In the genomic region with DNA sequence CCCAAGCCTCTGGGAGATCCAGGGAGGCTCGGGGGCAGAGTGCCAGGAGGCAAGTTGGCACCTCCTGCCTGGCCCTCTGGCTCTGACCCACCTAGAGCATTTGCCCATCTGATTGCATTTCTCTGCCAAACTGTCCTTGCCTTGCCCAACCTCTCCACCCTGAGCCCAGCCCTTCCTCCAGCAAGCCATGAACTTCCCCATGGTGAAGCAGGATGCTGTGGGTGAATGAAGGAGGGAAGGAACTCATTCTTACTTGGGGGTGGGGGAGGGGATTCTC, we compare ENCODE assay signal across 24 cellular contexts. TPM values are rescaled to one million over a fixed set of nuclear protein-coding genes. Genes with fewer than 3 reads are reported as not detected.
DNase-seq lines count a peak whose midpoint lies in the region; ATAC-seq and TF ChIP-seq lines count a peak whose summit lies in the region.
"Had no signal": no experiment of that assay in that cellular context is flagged by ENCODE, and none has a peak within 500 bp of the region (broad histone marks: within the 10 kb centered on the region; RNA-seq: fewer than 3 reads in every experiment).

No MANE protein-coding gene starts in this region.

- WGBS in stomach, 5 donors = 6 to 30% (median 14%) methylated on average over 1 of the region's 1 CpG; no CpG with 5 or more reads in 1 of the 5 donors

- no peak overlapping the region for H3K4me3 ChIP-seq in NB4 (ENCODE audit: low read depth, low read length)
- H3K4me3 ChIP-seq in stomach = no peak overlapping the region
- H3K4me3 ChIP-seq: GM23338, Peyer's patch, SJSA1 had no signal

- H3K9me3 Mint-ChIP-seq in WTC11 = no peaks in the 10 kb centered on the region
- H3K9me3 Mint-ChIP-seq: CD4-positive, alpha-beta memory T cell; GM23338 had no signal

- ATAC-seq in Right ventricle myocardium superior (ENCODE audit: poor library complexity) = no peak
- no peak for ATAC-seq in WTC11
- ATAC-seq in HG02870 (IDR thresholded peaks at IDR 0.05; ENCODE audit: unreplicated experiment) = no peak
- ATAC-seq: GM23338 had no signal

- no peaks in the 10 kb centered on the region for H3K36me3 ChIP-seq in stomach
- H3K36me3 ChIP-seq: Peyer's patch, SJSA1 had no signal

- peaks cover 19% of the 10 kb centered on the region for H3K4me1 Mint-ChIP-seq in WTC11
- H3K4me1 Mint-ChIP-seq: CD4-positive, alpha-beta memory T cell had no signal

- POLR2A ChIA-PET in WTC11 (lab: Charles Lee) = no interaction called here

- DNase-seq in cardiac septum (ENCODE audit: low spot score) (peak; percentile 49), Right ventricle myocardium superior (no peak), NB4 (ENCODE audit: low read depth) (peak; percentile 45), UCSD-AML1 (lab: John Stamatoyannopoulos, UW; ENCODE audit: unreplicated experiment) (peak; percentile 12), posterior vena cava (ENCODE audit: low spot score) (peak; percentile 62), stomach (no peak), WTC11 (ENCODE audit: low spot score) (no peak)
- DNase-seq: Caco-2; CD4-positive, alpha-beta memory T cell; DMS153; HCEC 1CT; IMR-90; NCI-H1417 treated with DMSO at 0.1 percent for 48 hours; NCI-H1930; NCI-H345; NCI-H524; NCI-H774 had no signal

- TF ChIP-seq CTCF in NB4 (IDR thresholded peaks at IDR 0.05; ENCODE audit: low read depth, low read length) (no peak), stomach (IDR thresholded peaks at IDR 0.05) (no peak), WTC11 (IDR thresholded peaks at IDR 0.05) (no peak)

- no peak overlapping the region for H3K27ac Mint-ChIP-seq in WTC11
- H3K27ac Mint-ChIP-seq: GM23338 had no signal

- H3K27me3 Mint-ChIP-seq in WTC11 (ENCODE audit: low read depth) = peaks cover 4% of the 10 kb centered on the region; the same call in 1 of the 2 replicates

- H3K9me3 ChIP-seq in stomach = no peaks in the 10 kb centered on the region
- H3K9me3 ChIP-seq: Caco-2, Peyer's patch, SJSA1 had no signal

- peaks cover 0 to 14% (median 0%) of the 10 kb centered on the region in 3 donors for H3K27me3 ChIP-seq in stomach
- H3K27me3 ChIP-seq: Peyer's patch, SJSA1 had no signal

- CTCF ChIA-PET in WTC11 (lab: Charles Lee) = interaction anchor here (1.1 to 3.4 kb wide), 2 partner anchors 11 to 916 kb away, joined by 3 to 9 read pairs; no protein-coding TSS in a partner anchor

- no peak overlapping the region for H3K27ac ChIP-seq in stomach
- H3K27ac ChIP-seq: KMS-11, Peyer's patch, SJSA1 had no signal

- no peak overlapping the region for H3K4me3 Mint-ChIP-seq in WTC11
- H3K4me3 Mint-ChIP-seq: CD4-positive, alpha-beta memory T cell; GM23338 had no signal

- no peaks in the 10 kb centered on the region for H3K36me3 Mint-ChIP-seq in WTC11
- H3K36me3 Mint-ChIP-seq: CD4-positive, alpha-beta memory T cell had no signal

- no peak for TF ChIP-seq POLR2A in NB4 (IDR thresholded peaks at IDR 0.05; ENCODE audit: extremely low read depth, insufficient read length)
- TF ChIP-seq POLR2A in stomach (IDR thresholded peaks at IDR 0.05) = no peak

- intact Hi-C loops in cardiac septum (cut with DNase I) (no loop called here), Right ventricle myocardium superior (cut with DNase I) (no loop called here), posterior vena cava (cut with DNase I) (no loop called here), stomach (cut with DNase I; ENCODE audit: low total_unique reads) (no loop called here)

- no peak for TF ChIP-seq EP300 in stomach (IDR thresholded peaks at IDR 0.05)

- peaks cover 0 to 5% (median 0%) of the 10 kb centered on the region in 4 donors for H3K4me1 ChIP-seq in stomach
- H3K4me1 ChIP-seq: Caco-2, Peyer's patch, SJSA1 had no signal

TF ChIP-seq in WTC11, 78 proteins besides CTCF, POLR2A, EP300 and RAD21:
- TF ChIP-seq PRRX2 (CRISPR knock-in tag; IDR thresholded peaks at IDR 0.05) (no peak), HMGA2 (CRISPR knock-in tag; IDR thresholded peaks at IDR 0.05) (no peak), JUN (CRISPR knock-in tag; IDR thresholded peaks at IDR 0.05) (no peak), SP1 (CRISPR knock-in tag; conservative IDR thresholded peaks at IDR 0.05) (no peak), CREM (CRISPR knock-in tag; IDR thresholded peaks at IDR 0.05) (no peak), OVOL2 (CRISPR knock-in tag; IDR thresholded peaks at IDR 0.05; ENCODE audit: borderline replicate concordance) (no peak), NR1H2 (CRISPR knock-in tag; IDR thresholded peaks at IDR 0.05) (no peak), E2F5 (CRISPR knock-in tag; IDR thresholded peaks at IDR 0.05) (no peak), ZNF219 (CRISPR knock-in tag; IDR thresholded peaks at IDR 0.05; ENCODE audit: borderline replicate concordance) (no peak), ZNF671 (CRISPR knock-in tag; IDR thresholded peaks at IDR 0.05) (no peak), ZNF232 (CRISPR knock-in tag; IDR thresholded peaks at IDR 0.05) (no peak)
- TF ChIP-seq, protein P1, sequence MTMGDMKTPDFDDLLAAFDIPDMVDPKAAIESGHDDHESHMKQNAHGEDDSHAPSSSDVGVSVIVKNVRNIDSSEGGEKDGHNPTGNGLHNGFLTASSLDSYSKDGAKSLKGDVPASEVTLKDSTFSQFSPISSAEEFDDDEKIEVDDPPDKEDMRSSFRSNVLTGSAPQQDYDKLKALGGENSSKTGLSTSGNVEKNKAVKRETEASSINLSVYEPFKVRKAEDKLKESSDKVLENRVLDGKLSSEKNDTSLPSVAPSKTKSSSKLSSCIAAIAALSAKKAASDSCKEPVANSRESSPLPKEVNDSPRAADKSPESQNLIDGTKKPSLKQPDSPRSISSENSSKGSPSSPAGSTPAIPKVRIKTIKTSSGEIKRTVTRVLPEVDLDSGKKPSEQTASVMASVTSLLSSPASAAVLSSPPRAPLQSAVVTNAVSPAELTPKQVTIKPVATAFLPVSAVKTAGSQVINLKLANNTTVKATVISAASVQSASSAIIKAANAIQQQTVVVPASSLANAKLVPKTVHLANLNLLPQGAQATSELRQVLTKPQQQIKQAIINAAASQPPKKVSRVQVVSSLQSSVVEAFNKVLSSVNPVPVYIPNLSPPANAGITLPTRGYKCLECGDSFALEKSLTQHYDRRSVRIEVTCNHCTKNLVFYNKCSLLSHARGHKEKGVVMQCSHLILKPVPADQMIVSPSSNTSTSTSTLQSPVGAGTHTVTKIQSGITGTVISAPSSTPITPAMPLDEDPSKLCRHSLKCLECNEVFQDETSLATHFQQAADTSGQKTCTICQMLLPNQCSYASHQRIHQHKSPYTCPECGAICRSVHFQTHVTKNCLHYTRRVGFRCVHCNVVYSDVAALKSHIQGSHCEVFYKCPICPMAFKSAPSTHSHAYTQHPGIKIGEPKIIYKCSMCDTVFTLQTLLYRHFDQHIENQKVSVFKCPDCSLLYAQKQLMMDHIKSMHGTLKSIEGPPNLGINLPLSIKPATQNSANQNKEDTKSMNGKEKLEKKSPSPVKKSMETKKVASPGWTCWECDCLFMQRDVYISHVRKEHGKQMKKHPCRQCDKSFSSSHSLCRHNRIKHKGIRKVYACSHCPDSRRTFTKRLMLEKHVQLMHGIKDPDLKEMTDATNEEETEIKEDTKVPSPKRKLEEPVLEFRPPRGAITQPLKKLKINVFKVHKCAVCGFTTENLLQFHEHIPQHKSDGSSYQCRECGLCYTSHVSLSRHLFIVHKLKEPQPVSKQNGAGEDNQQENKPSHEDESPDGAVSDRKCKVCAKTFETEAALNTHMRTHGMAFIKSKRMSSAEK (CRISPR knock-in tag; IDR thresholded peaks at IDR 0.05; ENCODE audit: borderline replicate concordance) = no peak
- TF ChIP-seq, protein P2, sequence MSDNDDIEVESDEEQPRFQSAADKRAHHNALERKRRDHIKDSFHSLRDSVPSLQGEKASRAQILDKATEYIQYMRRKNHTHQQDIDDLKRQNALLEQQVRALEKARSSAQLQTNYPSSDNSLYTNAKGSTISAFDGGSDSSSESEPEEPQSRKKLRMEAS (CRISPR knock-in tag; IDR thresholded peaks at IDR 0.05) = no peak
- TF ChIP-seq, protein P3, sequence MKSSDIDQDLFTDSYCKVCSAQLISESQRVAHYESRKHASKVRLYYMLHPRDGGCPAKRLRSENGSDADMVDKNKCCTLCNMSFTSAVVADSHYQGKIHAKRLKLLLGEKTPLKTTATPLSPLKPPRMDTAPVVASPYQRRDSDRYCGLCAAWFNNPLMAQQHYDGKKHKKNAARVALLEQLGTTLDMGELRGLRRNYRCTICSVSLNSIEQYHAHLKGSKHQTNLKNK (CRISPR knock-in tag; IDR thresholded peaks at IDR 0.05) = no peak

RNA-seq across cellular contexts. Expression of gene CNGA2, which starts 9.3 kb away (rescaled TPM):
- total RNA-seq in cardiac septum = not detected
- total RNA-seq in Right ventricle myocardium superior = not detected
- total RNA-seq in posterior vena cava = not detected
- total RNA-seq in stomach = not detected
- not detected for polyA plus RNA-seq in stomach
- total RNA-seq in WTC11 (2021) = not detected in 3 replicates
- total RNA-seq: Caco-2; CD4-positive, alpha-beta memory T cell; GM23338; IMR-90; OCI-LY7; Peyer's patch; SJSA1 had no signal
- polyA plus RNA-seq: BJ; CD4-positive, alpha-beta memory T cell; GM23338; IMR-90 had no signal

RNA-seq across cellular contexts. Expression of gene FATE1, which starts 9.4 kb away (rescaled TPM):
- 0.67 TPM for total RNA-seq in cardiac septum
- total RNA-seq in Right ventricle myocardium superior = 0.22 TPM
- not detected for total RNA-seq in posterior vena cava
- not detected for total RNA-seq in stomach
- polyA plus RNA-seq in stomach = under 1 TPM in 1 of 3 donors, not detected in 2; 0.31 TPM
- not detected in 3 replicates for total RNA-seq in WTC11 (2021)
- total RNA-seq: Caco-2; CD4-positive, alpha-beta memory T cell; IMR-90; OCI-LY7; Peyer's patch; SJSA1 had no signal
- polyA plus RNA-seq: BJ; CD4-positive, alpha-beta memory T cell; GM23338; IMR-90 had no signal

RNA-seq across cellular contexts. Expression of gene PRRG3, which starts 30.0 kb away (rescaled TPM):
- total RNA-seq in cardiac septum = 1.1 TPM
- 2.2 TPM for total RNA-seq in Right ventricle myocardium superior
- total RNA-seq in posterior vena cava = 1 to 10 TPM in 1 of 2 donors, under 1 TPM in 1; 0.86 to 5.1 TPM
- total RNA-seq in stomach = 1 to 10 TPM in 1 of 5 donors, under 1 TPM in 1, not detected in 3; 0.14 to 7.3 TPM
- under 1 TPM; 0.10 to 0.15 (median 0.12) TPM for polyA plus RNA-seq in stomach
- total RNA-seq in WTC11 (2021) = 5.1 to 9.8 TPM (median 7.1 TPM) in 3 replicates
- total RNA-seq: Caco-2; CD4-positive, alpha-beta memory T cell; IMR-90; OCI-LY7; SJSA1 had no signal
- polyA plus RNA-seq: BJ; CD4-positive, alpha-beta memory T cell; IMR-90 had no signal

Comparison
In these comparisons a context has a peak if more than half of its experiments do, and no peak if none do; other contexts are left out.
1. DNase-seq: peak in cardiac septum (single experiment), NB4 (single experiment), UCSD-AML1 (single experiment) and posterior vena cava (single experiment); none in Right ventricle myocardium superior (single experiment), stomach (single experiment) and WTC11 (single experiment).